In genomic region chr18:9658111-9658641, GRCh38 we compare ENCODE assay signal across 26 cellular contexts. TPM values are rescaled to one million over a fixed set of nuclear protein-coding genes. Genes with fewer than 3 reads are reported as not detected.
A peak's percentile ranks its signal among the peaks of the same experiment; 100 is the strongest.
DNase-seq lines count a peak whose midpoint lies in the region; ATAC-seq, FAIRE-seq and TF ChIP-seq lines count a peak whose summit lies in the region.
"Had no signal": no experiment of that assay in that cellular context is flagged by ENCODE, and none has a peak within 500 bp of the region (broad histone marks: within the 10 kb centered on the region; RNA-seq: fewer than 3 reads in every experiment).

No MANE protein-coding gene starts in this region.

- no peak overlapping the region for H3K4me3 Mint-ChIP-seq in stimulated activated naive B cell treated with anti-CD40 and anti-IgM and Interleukin-4, amounts not matched to agents 10 μg/mL and 1 μg/mL and 100 μg/mL, for 72 hours
- H3K4me3 Mint-ChIP-seq: activated B cell treated with CpG ODN at 0.5 μM for 24 hours; CD4-positive, alpha-beta T cell; endodermal cell; HFFc6; naive thymus-derived CD8-positive, alpha-beta T cell had no signal

- H3K27me3 Mint-ChIP-seq in stimulated activated naive B cell treated with anti-CD40 and anti-IgM and Interleukin-4, amounts not matched to agents 10 μg/mL and 1 μg/mL and 100 μg/mL, for 72 hours, result peaks cover 0 to 7% of the 10 kb centered on the region in 2 donors
- H3K27me3 Mint-ChIP-seq: activated B cell treated with CpG ODN at 0.5 μM for 24 hours; CD4-positive, alpha-beta T cell had no signal

- H3K4me1 Mint-ChIP-seq in stimulated activated naive B cell treated with anti-CD40 and anti-IgM and Interleukin-4, amounts not matched to agents 10 μg/mL and 1 μg/mL and 100 μg/mL, for 72 hours, result peaks cover 0 to 2% of the 10 kb centered on the region in 2 donors
- H3K4me1 Mint-ChIP-seq: activated B cell treated with CpG ODN at 0.5 μM for 24 hours; endodermal cell; naive thymus-derived CD8-positive, alpha-beta T cell had no signal

- TF ChIP-seq CTCF in epithelial cell of esophagus (IDR thresholded peaks at IDR 0.05; ENCODE audit: insufficient read depth, low read depth, low read length, missing control alignments), result no peak
- TF ChIP-seq CTCF in mucosa of descending colon (IDR thresholded peaks at IDR 0.05), result no peak

- intact Hi-C loops in mucosa of descending colon (cut with DNase I, micrococcal nuclease), result no loop called here

- peak; percentile 27 for FAIRE-seq in urothelium cell line (lab: Jason Lieb, UNC)
- FAIRE-seq: G401.6 had no signal

- no peaks in the 10 kb centered on the region for H3K36me3 ChIP-seq in mucosa of descending colon (ENCODE audit: low read depth)
- H3K36me3 ChIP-seq: cardiac muscle cell, ovary, transverse colon had no signal

- H3K9me3 Mint-ChIP-seq in stimulated activated naive B cell treated with anti-CD40 and anti-IgM and Interleukin-4, amounts not matched to agents 10 μg/mL and 1 μg/mL and 100 μg/mL, for 72 hours, result no peaks in the 10 kb centered on the region
- H3K9me3 Mint-ChIP-seq: activated B cell treated with CpG ODN at 0.5 μM for 24 hours; CD4-positive, alpha-beta T cell; endodermal cell; HFFc6; naive thymus-derived CD8-positive, alpha-beta T cell had no signal

- ATAC-seq in mucosa of descending colon (peak; percentile 41), GM21390 (IDR thresholded peaks at IDR 0.05; ENCODE audit: unreplicated experiment) (no peak)
- ATAC-seq in stimulated activated naive B cell treated with anti-CD40 and anti-IgM and Interleukin-4, amounts not matched to agents 10 μg/mL and 1 μg/mL and 100 μg/mL, for 72 hours (replicated peaks), result no peak
- ATAC-seq: left cardiac atrium; naive thymus-derived CD8-positive, alpha-beta T cell; right cardiac atrium had no signal

- DNase-seq in NCI-H82 (lab: John Stamatoyannopoulos, UW) (peak; percentile 35), NCI-H82 treated with DMSO at 0.1 percent for 48 hours (lab: John Stamatoyannopoulos, UW; ENCODE audit: unreplicated experiment) (no peak), epithelial cell of esophagus (ENCODE audit: low read depth) (peak; percentile 99), mucosa of descending colon (no peak), urothelium cell line (ENCODE audit: low spot score) (no peak), activated T-cell treated with anti-CD3 and anti-CD28 coated beads for 4 hours (no peak)
- no peak for DNase-seq in stimulated activated naive B cell treated with anti-CD40 and anti-IgM and Interleukin-4, amounts not matched to agents 10 μg/mL and 1 μg/mL and 100 μg/mL, for 72 hours
- DNase-seq: activated B cell treated with CpG ODN at 0.5 μM for 24 hours; activated naive CD4-positive, alpha-beta T cell treated with anti-CD3 and anti-CD28 coated beads, Interleukin-2, amount 50 U/mL, for 16 hours; CD4-positive, alpha-beta T cell; endodermal cell; HFFc6; left cardiac atrium; naive thymus-derived CD8-positive, alpha-beta T cell; NCI-H1105 treated with DMSO at 0.1 percent for 48 hours; NCI-H2029 treated with DMSO at 0.1 percent for 48 hours; NCI-H2227 treated with DMSO at 0.1 percent for 48 hours; NCI-H748 treated with DMSO at 0.1 percent for 48 hours; ovary; right cardiac atrium; SHP77; transverse colon had no signal

- no peak overlapping the region for H3K27ac Mint-ChIP-seq in stimulated activated naive B cell treated with anti-CD40 and anti-IgM and Interleukin-4, amounts not matched to agents 10 μg/mL and 1 μg/mL and 100 μg/mL, for 72 hours
- H3K27ac Mint-ChIP-seq: activated B cell treated with CpG ODN at 0.5 μM for 24 hours; CD4-positive, alpha-beta T cell; endodermal cell; HFFc6; naive thymus-derived CD8-positive, alpha-beta T cell had no signal

- no peaks in the 10 kb centered on the region for H3K4me1 ChIP-seq in mucosa of descending colon (ENCODE audit: low read depth)
- H3K4me1 ChIP-seq: transverse colon had no signal

- H3K9me3 ChIP-seq in mucosa of descending colon, result no peaks in the 10 kb centered on the region
- H3K9me3 ChIP-seq: ovary, transverse colon had no signal

- no peaks in the 10 kb centered on the region for H3K36me3 Mint-ChIP-seq in stimulated activated naive B cell treated with anti-CD40 and anti-IgM and Interleukin-4, amounts not matched to agents 10 μg/mL and 1 μg/mL and 100 μg/mL, for 72 hours
- H3K36me3 Mint-ChIP-seq: naive thymus-derived CD8-positive, alpha-beta T cell had no signal

- H3K4me3 ChIP-seq in epithelial cell of esophagus (ENCODE audit: low read length), result no peak overlapping the region
- no peak overlapping the region for H3K4me3 ChIP-seq in mucosa of descending colon
- H3K4me3 ChIP-seq: cardiac muscle cell, coronary artery, ovary, transverse colon had no signal

RNA-seq across cellular contexts. Expression of gene PPP4R1, which starts 43.8 kb away (rescaled TPM):
- total RNA-seq in mucosa of descending colon, result 100 to 1,000 TPM in 1 of 3 donors, 10 to 100 TPM in 2; 79.6 to 109 (median 81.3) TPM

RNA-seq across cellular contexts. Expression of gene RAB31, which starts 49.9 kb away (rescaled TPM):
- 10 to 100 TPM; 12.8 to 58.5 (median 27.4) TPM for total RNA-seq in mucosa of descending colon

Comparison
In these comparisons a context has a peak if more than half of its experiments do, and no peak if none do; other contexts are left out.
1. DNase-seq: peak in NCI-H82 (single experiment) and epithelial cell of esophagus (single experiment); none in NCI-H82 treated with DMSO at 0.1 percent for 48 hours (single experiment), mucosa of descending colon (0 of 3), urothelium cell line (single experiment), stimulated activated naive B cell treated with anti-CD40 and anti-IgM and Interleukin-4, amounts not matched to agents 10 μg/mL and 1 μg/mL and 100 μg/mL, for 72 hours (single experiment) and activated T-cell treated with anti-CD3 and anti-CD28 coated beads for 4 hours (single experiment).